ENCODE assay signal across 1 cellular context in genomic region chr1:217647791-217648190, GRCh38.
TF ChIP-seq lines count a peak whose summit lies in the region.

No MANE protein-coding gene starts in this region.

TF ChIP-seq in SK-N-SH treated with all-trans-retinoic acid at 6 μM for 48 hours, 23 proteins besides CTCF, POLR2A, EP300 and RAD21 (continued from another document):
- TF ChIP-seq, protein P1, sequence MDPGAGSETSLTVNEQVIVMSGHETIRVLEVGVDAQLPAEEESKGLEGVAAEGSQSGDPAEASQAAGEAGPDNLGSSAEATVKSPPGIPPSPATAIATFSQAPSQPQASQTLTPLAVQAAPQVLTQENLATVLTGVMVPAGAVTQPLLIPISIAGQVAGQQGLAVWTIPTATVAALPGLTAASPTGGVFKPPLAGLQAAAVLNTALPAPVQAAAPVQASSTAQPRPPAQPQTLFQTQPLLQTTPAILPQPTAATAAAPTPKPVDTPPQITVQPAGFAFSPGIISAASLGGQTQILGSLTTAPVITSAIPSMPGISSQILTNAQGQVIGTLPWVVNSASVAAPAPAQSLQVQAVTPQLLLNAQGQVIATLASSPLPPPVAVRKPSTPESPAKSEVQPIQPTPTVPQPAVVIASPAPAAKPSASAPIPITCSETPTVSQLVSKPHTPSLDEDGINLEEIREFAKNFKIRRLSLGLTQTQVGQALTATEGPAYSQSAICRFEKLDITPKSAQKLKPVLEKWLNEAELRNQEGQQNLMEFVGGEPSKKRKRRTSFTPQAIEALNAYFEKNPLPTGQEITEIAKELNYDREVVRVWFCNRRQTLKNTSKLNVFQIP (CRISPR knock-in tag; IDR thresholded peaks at IDR 0.05; ENCODE audit: borderline replicate concordance, low read depth), result no peak
- TF ChIP-seq, protein P2, sequence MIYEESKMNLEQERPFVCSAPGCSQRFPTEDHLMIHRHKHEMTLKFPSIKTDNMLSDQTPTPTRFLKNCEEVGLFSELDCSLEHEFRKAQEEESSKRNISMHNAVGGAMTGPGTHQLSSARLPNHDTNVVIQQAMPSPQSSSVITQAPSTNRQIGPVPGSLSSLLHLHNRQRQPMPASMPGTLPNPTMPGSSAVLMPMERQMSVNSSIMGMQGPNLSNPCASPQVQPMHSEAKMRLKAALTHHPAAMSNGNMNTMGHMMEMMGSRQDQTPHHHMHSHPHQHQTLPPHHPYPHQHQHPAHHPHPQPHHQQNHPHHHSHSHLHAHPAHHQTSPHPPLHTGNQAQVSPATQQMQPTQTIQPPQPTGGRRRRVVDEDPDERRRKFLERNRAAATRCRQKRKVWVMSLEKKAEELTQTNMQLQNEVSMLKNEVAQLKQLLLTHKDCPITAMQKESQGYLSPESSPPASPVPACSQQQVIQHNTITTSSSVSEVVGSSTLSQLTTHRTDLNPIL (CRISPR knock-in tag; IDR thresholded peaks at IDR 0.05; ENCODE audit: low read depth), result no peak
- TF ChIP-seq ZFP3 (CRISPR knock-in tag; IDR thresholded peaks at IDR 0.05) (no peak), ZC3H10 (CRISPR knock-in tag; IDR thresholded peaks at IDR 0.05) (no peak), PATZ1 (CRISPR knock-in tag; IDR thresholded peaks at IDR 0.05; ENCODE audit: borderline replicate concordance) (no peak), TCF4 (CRISPR knock-in tag; IDR thresholded peaks at IDR 0.05; ENCODE audit: borderline replicate concordance) (no peak), OSR1 (CRISPR knock-in tag; IDR thresholded peaks at IDR 0.05) (no peak), ARNTL (CRISPR knock-in tag; IDR thresholded peaks at IDR 0.05; ENCODE audit: borderline replicate concordance, low read depth) (no peak), ISL1 (CRISPR knock-in tag; IDR thresholded peaks at IDR 0.05) (no peak)
- TF ChIP-seq, protein P3, sequence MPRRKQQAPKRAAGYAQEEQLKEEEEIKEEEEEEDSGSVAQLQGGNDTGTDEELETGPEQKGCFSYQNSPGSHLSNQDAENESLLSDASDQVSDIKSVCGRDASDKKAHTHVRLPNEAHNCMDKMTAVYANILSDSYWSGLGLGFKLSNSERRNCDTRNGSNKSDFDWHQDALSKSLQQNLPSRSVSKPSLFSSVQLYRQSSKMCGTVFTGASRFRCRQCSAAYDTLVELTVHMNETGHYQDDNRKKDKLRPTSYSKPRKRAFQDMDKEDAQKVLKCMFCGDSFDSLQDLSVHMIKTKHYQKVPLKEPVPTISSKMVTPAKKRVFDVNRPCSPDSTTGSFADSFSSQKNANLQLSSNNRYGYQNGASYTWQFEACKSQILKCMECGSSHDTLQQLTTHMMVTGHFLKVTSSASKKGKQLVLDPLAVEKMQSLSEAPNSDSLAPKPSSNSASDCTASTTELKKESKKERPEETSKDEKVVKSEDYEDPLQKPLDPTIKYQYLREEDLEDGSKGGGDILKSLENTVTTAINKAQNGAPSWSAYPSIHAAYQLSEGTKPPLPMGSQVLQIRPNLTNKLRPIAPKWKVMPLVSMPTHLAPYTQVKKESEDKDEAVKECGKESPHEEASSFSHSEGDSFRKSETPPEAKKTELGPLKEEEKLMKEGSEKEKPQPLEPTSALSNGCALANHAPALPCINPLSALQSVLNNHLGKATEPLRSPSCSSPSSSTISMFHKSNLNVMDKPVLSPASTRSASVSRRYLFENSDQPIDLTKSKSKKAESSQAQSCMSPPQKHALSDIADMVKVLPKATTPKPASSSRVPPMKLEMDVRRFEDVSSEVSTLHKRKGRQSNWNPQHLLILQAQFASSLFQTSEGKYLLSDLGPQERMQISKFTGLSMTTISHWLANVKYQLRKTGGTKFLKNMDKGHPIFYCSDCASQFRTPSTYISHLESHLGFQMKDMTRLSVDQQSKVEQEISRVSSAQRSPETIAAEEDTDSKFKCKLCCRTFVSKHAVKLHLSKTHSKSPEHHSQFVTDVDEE (CRISPR knock-in tag; IDR thresholded peaks at IDR 0.05), result no peak
